2 cellular contexts compared by ENCODE assay signal in genomic region chr2:2848198-2848597, GRCh38.
TF ChIP-seq lines count a peak whose summit lies in the region.

No MANE protein-coding gene starts in this region.

TF ChIP-seq in K562, 482 proteins besides CTCF, POLR2A, EP300 and RAD21:
- TF ChIP-seq ATF7 (IDR thresholded peaks at IDR 0.05) (no peak), HDAC6 (IDR thresholded peaks at IDR 0.05; ENCODE audit: low read depth, low read length) (no peak), ELK1 (CRISPR knock-in tag; IDR thresholded peaks at IDR 0.05) (no peak), PRDM10 (IDR thresholded peaks at IDR 0.05; ENCODE audit: partially characterized antibody) (no peak)

TF ChIP-seq in HEK293T, 16 proteins besides CTCF, POLR2A, EP300 and RAD21:
- TF ChIP-seq FOXA1 (IDR thresholded peaks at IDR 0.05) (no peak), FOXM1 (IDR thresholded peaks at IDR 0.05; ENCODE audit: borderline replicate concordance) (no peak), PKNOX1 (IDR thresholded peaks at IDR 0.05) (no peak), ARNT (IDR thresholded peaks at IDR 0.05) (no peak), CTBP1 (IDR thresholded peaks at IDR 0.05; ENCODE audit: borderline replicate concordance) (no peak), TARDBP (IDR thresholded peaks at IDR 0.05) (no peak), SUZ12 (IDR thresholded peaks at IDR 0.05) (no peak), ZNF384 (IDR thresholded peaks at IDR 0.05) (no peak), LEF1 (IDR thresholded peaks at IDR 0.05; ENCODE audit: borderline replicate concordance) (no peak), FOXK2 (IDR thresholded peaks at IDR 0.05) (no peak), SP1 (IDR thresholded peaks at IDR 0.05) (no peak), ELF4 (IDR thresholded peaks at IDR 0.05) (no peak), BHLHE40 (IDR thresholded peaks at IDR 0.05; ENCODE audit: borderline replicate concordance) (no peak), HDGF (IDR thresholded peaks at IDR 0.05; ENCODE audit: borderline replicate concordance) (no peak), NFRKB (IDR thresholded peaks at IDR 0.05) (no peak), L3MBTL2 (conservative IDR thresholded peaks at IDR 0.05) (no peak)
